8 cellular contexts compared by ENCODE assay signal in the genomic region with DNA sequence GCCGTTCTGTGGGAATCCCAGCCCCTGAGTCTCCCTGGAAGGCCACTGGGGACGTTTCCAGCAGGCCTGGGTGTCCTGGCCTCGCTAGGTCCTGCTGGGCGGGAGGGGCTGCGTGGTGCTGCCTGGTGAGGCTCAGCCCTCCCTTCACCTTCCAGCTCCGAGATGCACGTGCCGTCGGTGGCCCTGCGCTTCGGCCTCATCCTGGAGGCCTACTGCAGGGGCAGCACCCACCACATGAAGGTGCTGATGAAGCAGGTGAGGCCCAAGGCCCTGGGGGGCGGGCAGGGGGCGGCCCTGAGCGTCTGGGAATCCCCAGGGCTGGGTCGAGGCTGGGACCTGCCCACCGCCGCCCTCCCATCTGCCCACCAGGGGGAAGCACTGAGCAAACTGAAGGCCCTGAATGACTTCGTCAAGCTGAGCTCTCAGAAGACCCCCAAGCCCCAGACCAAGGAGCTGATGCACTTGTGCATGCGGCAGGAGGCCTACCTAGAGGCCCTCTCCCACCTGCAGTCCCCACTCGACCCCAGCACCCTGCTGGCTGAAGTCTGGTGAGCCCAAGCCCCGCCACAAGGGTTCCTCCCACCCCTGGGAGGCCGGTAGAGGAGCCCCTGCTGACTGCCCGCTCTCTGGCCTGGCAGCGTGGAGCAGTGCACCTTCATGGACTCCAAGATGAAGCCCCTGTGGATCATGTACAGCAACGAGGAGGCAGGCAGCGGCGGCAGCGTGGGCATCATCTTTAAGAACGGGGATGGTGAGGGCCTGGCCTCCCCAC.
A peak's percentile ranks its signal among the peaks of the same experiment; 100 is the strongest.
DNase-seq lines count a peak whose midpoint lies in the region; ATAC-seq and TF ChIP-seq lines count a peak whose summit lies in the region.

No MANE protein-coding gene starts in this region.

- H3K27ac ChIP-seq in CD4-positive, CD25-positive, alpha-beta regulatory T cell (ENCODE audit: insufficient read depth, low read length, poor library complexity, severe bottlenecking) = peak overlapping the region; percentile 81
- H3K27ac ChIP-seq in transverse colon = no peak overlapping the region

- H3K4me1 Mint-ChIP-seq in CD4-positive, CD25-positive, alpha-beta regulatory T cell = peaks cover 0 to 82% (median 20%) of the 10 kb centered on the region in 4 donors
- peaks cover 23 to 84% (median 69%) of the 10 kb centered on the region in 4 donors for H3K4me1 Mint-ChIP-seq in naive thymus-derived CD8-positive, alpha-beta T cell

- DNase-seq in CD4-positive, CD25-positive, alpha-beta regulatory T cell = peak; percentile 66 to 76 (median 73)
- peak; percentile 79 for DNase-seq in HuH-7.5 (ENCODE audit: low spot score)
- DNase-seq in activated CD4-positive, alpha-beta T cell treated with anti-CD3 and anti-CD28 coated beads for 48 hours = peak; percentile 82
- DNase-seq in choroid plexus epithelial cell (ENCODE audit: low read depth) = peak; percentile 33
- DNase-seq in naive thymus-derived CD8-positive, alpha-beta T cell = peak; percentile 78 to 94 (median 89)
- peak; percentile 48 for DNase-seq in transverse colon

- no peak for TF ChIP-seq POLR2A in transverse colon (IDR thresholded peaks at IDR 0.05)

- H3K4me3 ChIP-seq in CD4-positive, CD25-positive, alpha-beta regulatory T cell (ENCODE audit: low read depth, low read length) = no peak overlapping the region
- H3K4me3 ChIP-seq in choroid plexus epithelial cell (ENCODE audit: low read depth, low read length) (no peak overlapping the region), transverse colon (no peak overlapping the region)

- WGBS in transverse colon (ENCODE audit: low coverage in 1 of 2), 2 donors = 87% methylated on average over 10 of the region's 29 CpGs; no CpG with 5 or more reads in 1 of the 2 donors

- peaks cover 56% of the 10 kb centered on the region for H3K36me3 ChIP-seq in CD4-positive, CD25-positive, alpha-beta regulatory T cell (ENCODE audit: control insufficient read depth, insufficient read depth, low read length)
- peaks cover 0 to 9% (median 0%) of the 10 kb centered on the region in 4 donors for H3K36me3 ChIP-seq in transverse colon

- H3K9me3 ChIP-seq in CD4-positive, CD25-positive, alpha-beta regulatory T cell (ENCODE audit: control insufficient read depth in 2 of 2, low read length in 2 of 2) = no peaks in the 10 kb centered on the region
- H3K9me3 ChIP-seq in transverse colon = no peaks in the 10 kb centered on the region

- H3K4me3 Mint-ChIP-seq in CD4-positive, CD25-positive, alpha-beta regulatory T cell = peak overlapping the region in 1 of 4 donors; percentile 21
- peak overlapping the region; percentile 48 to 89 (median 78) for H3K4me3 Mint-ChIP-seq in naive thymus-derived CD8-positive, alpha-beta T cell

- peaks cover 28% of the 10 kb centered on the region for H3K36me3 Mint-ChIP-seq in CD4-positive, CD25-positive, alpha-beta regulatory T cell
- H3K36me3 Mint-ChIP-seq in naive thymus-derived CD8-positive, alpha-beta T cell = peaks cover 9 to 87% (median 45%) of the 10 kb centered on the region in 3 donors

- no peak for TF ChIP-seq EP300 in transverse colon (IDR thresholded peaks at IDR 0.05; ENCODE audit: low read depth)

- H3K27me3 Mint-ChIP-seq in CD4-positive, CD25-positive, alpha-beta regulatory T cell = peaks cover 8% of the 10 kb centered on the region
- no peaks in the 10 kb centered on the region for H3K27me3 Mint-ChIP-seq in naive thymus-derived CD8-positive, alpha-beta T cell

- POLR2A ChIA-PET in naive thymus-derived CD8-positive, alpha-beta T cell (lab: Charles Lee) = interaction anchor here (0.6 to 46.6 kb wide), 13 partner anchors 3 to 311 kb away, joined by 3 to 1258 read pairs (median 7); a partner anchor contains a TSS

- in situ Hi-C loops in transverse colon (cut with MboI; ENCODE audit: low pct_ligation_motif_present in 1 of 4, low pct_unique_long_range_greater_than_20kb in 1 of 4, low sequenced_read_pairs in 3 of 4) = no loop called here

- no peaks in the 10 kb centered on the region for H3K9me3 Mint-ChIP-seq in CD4-positive, CD25-positive, alpha-beta regulatory T cell
- H3K9me3 Mint-ChIP-seq in naive thymus-derived CD8-positive, alpha-beta T cell = no peaks in the 10 kb centered on the region

- H3K4me1 ChIP-seq in CD4-positive, CD25-positive, alpha-beta regulatory T cell (ENCODE audit: control insufficient read depth, insufficient read depth, low read length, poor library complexity, severe bottlenecking) = peaks cover 62% of the 10 kb centered on the region
- peaks cover 0 to 15% (median 4%) of the 10 kb centered on the region in 4 donors for H3K4me1 ChIP-seq in transverse colon

- peak in 1 of 2 donors; percentile 20 for ATAC-seq in CD4-positive, CD25-positive, alpha-beta regulatory T cell (ENCODE audit: low read depth in 2 of 2)
- peak; percentile 48 to 68 for ATAC-seq in naive thymus-derived CD8-positive, alpha-beta T cell
- no peak for ATAC-seq in GM21390 (IDR thresholded peaks at IDR 0.05; ENCODE audit: unreplicated experiment)
- ATAC-seq in HG02763 (IDR thresholded peaks at IDR 0.05; ENCODE audit: unreplicated experiment) = no peak

- H3K27me3 ChIP-seq in CD4-positive, CD25-positive, alpha-beta regulatory T cell (ENCODE audit: control insufficient read depth, insufficient read depth, low read length) = no peaks in the 10 kb centered on the region
- H3K27me3 ChIP-seq in transverse colon = no peaks in the 10 kb centered on the region

- H3K27ac Mint-ChIP-seq in CD4-positive, CD25-positive, alpha-beta regulatory T cell = peak overlapping the region; percentile 52 to 65 (median 56)
- H3K27ac Mint-ChIP-seq in naive thymus-derived CD8-positive, alpha-beta T cell = peak overlapping the region; percentile 72 to 94 (median 84)

- peak; percentile 74 for TF ChIP-seq CTCF in choroid plexus epithelial cell (conservative IDR thresholded peaks at IDR 0.05; ENCODE audit: low read depth, low read length)
- peak; percentile 43 to 75 (median 63) for TF ChIP-seq CTCF in transverse colon (IDR thresholded peaks at IDR 0.05)

- intact Hi-C loops in transverse colon (cut with DNase I; ENCODE audit: low total_unique reads) = loop anchor here (2.0 to 10.0 kb wide), 2 partner anchors 17 to 143 kb away; no protein-coding TSS in a partner anchor

Comparison
In these comparisons a context has a peak if more than half of its experiments do, and no peak if none do; other contexts are left out.
1. ATAC-seq: peak in naive thymus-derived CD8-positive, alpha-beta T cell (2 of 2); none in GM21390 (single experiment) and HG02763 (single experiment).
2. DNase-seq: peak in every context shown above with its lines; median percentile 89 in naive thymus-derived CD8-positive, alpha-beta T cell; 82 in activated CD4-positive, alpha-beta T cell treated with anti-CD3 and anti-CD28 coated beads for 48 hours; 79 in HuH-7.5; 73 in CD4-positive, CD25-positive, alpha-beta regulatory T cell; 48 in transverse colon; 33 in choroid plexus epithelial cell.